Comparison of ENCODE assay signal across 8 cellular contexts in genomic region chr3:27360113-27361078, GRCh38. TPM values are rescaled to one million over a fixed set of nuclear protein-coding genes. Genes with fewer than 3 reads are reported as not detected.
DNase-seq lines count a peak whose midpoint lies in the region; ATAC-seq and TF ChIP-seq lines count a peak whose summit lies in the region.
"Had no signal": no experiment of that assay in that cellular context is flagged by ENCODE, and none has a peak within 500 bp of the region (broad histone marks: within the 10 kb centered on the region; RNA-seq: fewer than 3 reads in every experiment).

No MANE protein-coding gene starts in this region.

- H3K9me3 Mint-ChIP-seq in activated CD4-positive, alpha-beta T cell treated with anti-CD3 and anti-CD28 coated beads, Interleukin-2, amount 10 ng/mL, durations not matched to agents 24 days and 14 days = no peaks in the 10 kb centered on the region

- H3K27ac ChIP-seq in neuronal stem cell (replicated peaks; ENCODE audit: low read length) (no peak overlapping the region), esophagus squamous epithelium (peak overlapping the region in 2 of 4 donors; percentile 21 to 40)

- H4K8ac ChIP-seq in neuronal stem cell (ENCODE audit: low read depth, low read length) = no peak overlapping the region

- H2BK120ac ChIP-seq in neuronal stem cell (ENCODE audit: low read depth, low read length) = no peak overlapping the region

- no peaks in the 10 kb centered on the region for H3K36me3 Mint-ChIP-seq in activated CD4-positive, alpha-beta T cell treated with anti-CD3 and anti-CD28 coated beads, Interleukin-2, amount 10 ng/mL, durations not matched to agents 24 days and 14 days (ENCODE audit: low read depth)

- H3K27me3 ChIP-seq in neuronal stem cell (ENCODE audit: control insufficient read depth in 3 of 3, insufficient read depth in 3 of 3, low read depth in 1 of 3, low read length in 3 of 3) = no peaks in the 10 kb centered on the region
- H3K27me3 ChIP-seq in esophagus squamous epithelium = no peaks in the 10 kb centered on the region

- ATAC-seq in GM19463 (IDR thresholded peaks at IDR 0.05; ENCODE audit: unreplicated experiment) = peak; percentile 49
- ATAC-seq in HG03469 (IDR thresholded peaks at IDR 0.05; ENCODE audit: unreplicated experiment) = peak; percentile 47

- no peak overlapping the region for H3K18ac ChIP-seq in neuronal stem cell (ENCODE audit: low read length)

- no peak overlapping the region for H2BK15ac ChIP-seq in neuronal stem cell (ENCODE audit: low read length)

- H3K9me3 ChIP-seq in neuronal stem cell (replicated peaks in 1 of 2; ENCODE audit: control insufficient read depth in 2 of 2, insufficient read depth in 1 of 2, low read depth in 1 of 2, low read length in 2 of 2) (no peaks in the 10 kb centered on the region), esophagus squamous epithelium (no peaks in the 10 kb centered on the region)

- peaks cover 4% of the 10 kb centered on the region for H3K27me3 Mint-ChIP-seq in activated CD4-positive, alpha-beta T cell treated with anti-CD3 and anti-CD28 coated beads, Interleukin-2, amount 10 ng/mL, durations not matched to agents 24 days and 14 days

- H2AK5ac ChIP-seq in neuronal stem cell (ENCODE audit: low read depth, low read length) = no peak overlapping the region

- H3K4me2 ChIP-seq in neuronal stem cell (ENCODE audit: insufficient read depth, low read length, poor library complexity, severe bottlenecking) = no peak overlapping the region

- WGBS in neuronal stem cell (ENCODE audit: extremely low coverage in 2 of 2, insufficient read length in 2 of 2, insufficient replicate concordance in 1 of 2), 2 donors = no CpG with 5 or more reads among the region's 7 CpGs
- WGBS in esophagus squamous epithelium, 2 donors = 72 to 74% methylated on average over 7 of the region's 7 CpGs

- peaks cover 18% of the 10 kb centered on the region for H3K4me1 Mint-ChIP-seq in activated CD4-positive, alpha-beta T cell treated with anti-CD3 and anti-CD28 coated beads, Interleukin-2, amount 10 ng/mL, durations not matched to agents 24 days and 14 days

- H3K27ac Mint-ChIP-seq in activated CD4-positive, alpha-beta T cell treated with anti-CD3 and anti-CD28 coated beads, Interleukin-2, amount 10 ng/mL, durations not matched to agents 24 days and 14 days = no peak overlapping the region

- H3K4ac ChIP-seq in neuronal stem cell (ENCODE audit: low read length) = no peak overlapping the region

- H3K4me3 Mint-ChIP-seq in activated CD4-positive, alpha-beta T cell treated with anti-CD3 and anti-CD28 coated beads, Interleukin-2, amount 10 ng/mL, durations not matched to agents 24 days and 14 days = no peak overlapping the region

- H3K36me3 ChIP-seq in neuronal stem cell (replicated peaks in 1 of 2; ENCODE audit: control insufficient read depth in 2 of 2, insufficient read depth in 2 of 2, low read length in 2 of 2) = no peaks in the 10 kb centered on the region
- H3K36me3 ChIP-seq in esophagus squamous epithelium = no peaks in the 10 kb centered on the region

- peak overlapping the region; percentile 18 for H2AFZ ChIP-seq in neuronal stem cell (ENCODE audit: low read length)

- H3K23ac ChIP-seq in neuronal stem cell (ENCODE audit: low read depth, low read length, poor library complexity) = no peak overlapping the region

- no peak overlapping the region for H2BK12ac ChIP-seq in neuronal stem cell (ENCODE audit: low read length)

- no peak overlapping the region for H3K9ac ChIP-seq in neuronal stem cell (ENCODE audit: low read depth, low read length, poor library complexity)

- no peak overlapping the region for H3K14ac ChIP-seq in neuronal stem cell (ENCODE audit: low read length)

- no peak for TF ChIP-seq CTCF in esophagus squamous epithelium (IDR thresholded peaks at IDR 0.05)

- no peak for TF ChIP-seq POLR2A in esophagus squamous epithelium (IDR thresholded peaks at IDR 0.05)

- H3K4me3 ChIP-seq in neuronal stem cell (ENCODE audit: low read length in 2 of 2) (no peak overlapping the region), esophagus squamous epithelium (no peak overlapping the region)
- H3K4me3 ChIP-seq: skin epidermis had no signal

- H3K79me1 ChIP-seq in neuronal stem cell (ENCODE audit: low read depth, low read length) = no peaks in the 10 kb centered on the region

- no peak overlapping the region for H2BK5ac ChIP-seq in neuronal stem cell (ENCODE audit: low read length)

- DNase-seq in SHP77 (lab: John Stamatoyannopoulos, UW) (peak; percentile 87 to 89), neuronal stem cell (ENCODE audit: low spot score) (no peak), esophagus squamous epithelium (lab: John Stamatoyannopoulos, UW) (no peak)
- no peak for DNase-seq in activated CD8-positive, alpha-beta memory T cell treated with anti-CD3 and anti-CD28 coated beads, Interleukin-2, amount 50 U/mL, for 48 hours
- DNase-seq in activated CD4-positive, alpha-beta T cell treated with anti-CD3 and anti-CD28 coated beads, Interleukin-2, amount 10 ng/mL, durations not matched to agents 24 days and 14 days = no peak

- no peak overlapping the region for H4K91ac ChIP-seq in neuronal stem cell (ENCODE audit: low read depth, low read length, poor library complexity)

- H3K4me1 ChIP-seq in neuronal stem cell (ENCODE audit: control insufficient read depth in 2 of 2, insufficient read depth in 1 of 2, low read depth in 1 of 2, low read length in 2 of 2) = peaks cover 0 to 8% of the 10 kb centered on the region in 2 donors
- H3K4me1 ChIP-seq in esophagus squamous epithelium = peaks cover 0 to 26% (median 2%) of the 10 kb centered on the region in 3 donors

- intact Hi-C loops in esophagus squamous epithelium (cut with DNase I) = no loop called here
- intact Hi-C loops in activated CD4-positive, alpha-beta T cell treated with anti-CD3 and anti-CD28 coated beads, Interleukin-2, amount 10 ng/mL, durations not matched to agents 24 days and 14 days (cut with micrococcal nuclease) = no loop called here

RNA-seq across cellular contexts. Expression of gene NEK10, which starts 8.8 kb away (rescaled TPM):
- 0.43 TPM for polyA plus RNA-seq in neuronal stem cell (2013, experiment 1 of 2)
- polyA plus RNA-seq in neuronal stem cell (2013, experiment 2 of 2) = 0.54 TPM
- 10 to 100 TPM in 1 of 4 donors, under 1 TPM in 3; 0.29 to 12.4 (median 0.61) TPM for total RNA-seq in esophagus squamous epithelium
- 0.26 and 0.28 TPM in 2 replicates for total RNA-seq in activated CD4-positive, alpha-beta T cell treated with anti-CD3 and anti-CD28 coated beads, Interleukin-2, amount 10 ng/mL, durations not matched to agents 24 days and 14 days

Comparison
In these comparisons a context has a peak if more than half of its experiments do, and no peak if none do; other contexts are left out.
1. DNase-seq: peak in SHP77 (2 of 2); none in neuronal stem cell (single experiment), activated CD8-positive, alpha-beta memory T cell treated with anti-CD3 and anti-CD28 coated beads, Interleukin-2, amount 50 U/mL, for 48 hours (single experiment), esophagus squamous epithelium (single experiment) and activated CD4-positive, alpha-beta T cell treated with anti-CD3 and anti-CD28 coated beads, Interleukin-2, amount 10 ng/mL, durations not matched to agents 24 days and 14 days (single experiment).